In the genomic region with DNA sequence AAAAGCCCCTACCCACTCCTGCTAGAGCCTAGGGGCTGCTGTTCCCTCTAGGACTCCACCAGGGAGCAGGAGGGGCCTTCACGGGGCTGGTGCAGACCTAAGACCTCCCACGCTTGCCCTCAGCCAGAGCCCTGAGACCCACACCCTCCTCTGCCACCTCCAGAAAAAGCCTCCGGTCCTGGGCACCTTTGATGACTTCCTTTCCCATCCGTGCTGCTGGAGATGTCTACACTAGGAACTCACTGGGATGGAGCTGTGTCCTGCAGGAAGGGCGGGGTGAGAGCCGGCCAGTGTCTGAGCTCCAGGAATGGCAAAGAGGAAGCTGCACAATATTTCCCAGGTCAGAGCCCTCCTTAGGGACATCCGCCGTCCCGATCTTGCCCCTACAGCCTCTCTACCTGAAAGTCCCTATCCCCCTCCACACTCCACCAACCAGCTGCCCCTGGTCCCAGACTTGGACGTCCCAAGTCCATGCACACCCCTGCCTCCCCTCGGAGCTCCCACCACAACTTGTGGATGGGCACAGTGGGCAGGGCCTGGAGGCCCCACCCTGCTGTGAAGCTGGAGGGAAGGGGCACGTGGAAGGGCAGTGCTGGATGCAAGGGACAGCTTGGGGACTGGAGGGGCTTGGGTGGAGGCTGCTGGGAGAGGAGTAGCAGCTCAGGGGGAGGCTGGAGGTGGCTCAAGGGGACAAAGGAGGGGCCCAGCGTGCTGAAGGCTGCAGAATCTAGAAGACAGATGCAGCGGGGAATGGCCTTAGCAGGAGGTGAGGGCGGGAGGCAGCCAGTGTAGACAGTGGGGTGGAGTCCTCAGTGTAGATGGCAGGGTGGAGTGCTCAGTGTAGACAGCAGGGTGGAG, we compare ENCODE assay signal across 1 cellular context.
TF ChIP-seq lines count a peak whose summit lies in the region.

No MANE protein-coding gene starts in this region.

TF ChIP-seq in endothelial cell of umbilical vein, 7 proteins besides CTCF, POLR2A, EP300 and RAD21 (continued from another document):
- TF ChIP-seq POLR2AphosphoS5 (IDR thresholded peaks at IDR 0.05; ENCODE audit: insufficient read depth, low read depth, low read length): no peak
- TF ChIP-seq GATA2 (IDR thresholded peaks at IDR 0.05; ENCODE audit: insufficient read depth, insufficient read length, low read depth, low read length): no peak
- no peak for TF ChIP-seq EZH2 (IDR thresholded peaks at IDR 0.05; ENCODE audit: borderline replicate concordance, low read depth, low read length, severe bottlenecking)
